ENCODE assay signal across 22 cellular contexts in the genomic region with DNA sequence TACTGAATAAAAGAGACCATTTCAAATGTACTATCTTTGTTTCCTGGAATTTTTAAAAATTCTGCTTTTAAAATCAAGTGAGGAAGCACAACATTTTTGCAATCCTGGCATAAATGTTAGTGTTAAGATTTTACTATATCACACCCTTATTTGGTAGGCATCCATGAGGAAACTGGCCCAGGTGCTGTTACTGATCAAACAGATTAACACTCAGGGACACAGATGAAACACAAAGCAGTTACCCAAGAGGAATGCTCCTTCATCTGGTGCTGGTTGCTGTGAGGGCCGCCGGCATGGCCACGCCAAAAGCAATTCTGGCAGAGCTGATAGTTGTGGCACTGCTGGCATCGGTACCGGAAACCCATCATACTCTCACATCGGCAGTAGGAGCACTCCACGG.
"Had no signal": no experiment of that assay in that cellular context is flagged by ENCODE, and none has a peak within 500 bp of the region (broad histone marks: within the 10 kb centered on the region; RNA-seq: fewer than 3 reads in every experiment).

No MANE protein-coding gene starts in this region.

- H3K27me3 ChIP-seq: foreskin keratinocyte, stomach, transverse colon, vagina had no signal

- H3K36me3 ChIP-seq: transverse colon, vagina had no signal

- ATAC-seq: activated T-cell treated with anti-CD3 and anti-CD28 coated beads, Interleukin-2, amount 50 U/mL, for 4 hours; natural killer cell treated with Interleukin-12 subunit alpha and Interleukin-12 subunit beta and Interleukin-15 and Interleukin-18, amount 100 ng/mL, for 72 hours; sciatic nerve; stimulated activated memory B cell treated with anti-CD40 and anti-IgM and Interleukin-4, amounts not matched to agents 10 μg/mL and 1 μg/mL and 100 μg/mL, for 72 hours had no signal

- H3K4me3 ChIP-seq: left ventricle myocardium inferior, stomach, transverse colon, vagina had no signal

- H3K27ac ChIP-seq: foreskin keratinocyte, left ventricle myocardium inferior, stomach, transverse colon, vagina had no signal

- DNase-seq: activated CD4-positive, alpha-beta T cell treated with anti-CD3 and anti-CD28 coated beads for 4 hours; activated CD4-positive, alpha-beta T cell treated with anti-CD3 and anti-CD28 coated beads, Interleukin-2, amount 50 U/mL, for 48 hours; activated CD4-positive, CD25-positive, alpha-beta regulatory T cell; activated CD8-positive, alpha-beta memory T cell treated with anti-CD3 and anti-CD28 coated beads, Interleukin-2, amount 50 U/mL, for 48 hours; activated effector memory CD4-positive, alpha-beta T cell treated with anti-CD3 and anti-CD28 coated beads, Interleukin-2, amount 50 U/mL, for 16 hours; activated naive CD4-positive, alpha-beta T cell treated with anti-CD3 and anti-CD28 coated beads, Interleukin-2, amount 50 U/mL, for 16 hours; activated T-cell treated with anti-CD3 and anti-CD28 coated beads, Interleukin-2, amount 50 U/mL, for 4 hours; aorta; effector CD4-positive, alpha-beta T cell; left ventricle myocardium inferior; midbrain; nucleus accumbens; small intestine; stimulated activated CD4-positive, alpha-beta T cell treated with anti-CD3 and anti-CD28 coated beads, Interleukin-2, amount 100 ng/mL, for 24 hours; stomach; T1000; transverse colon had no signal

- H3K4me1 ChIP-seq: left ventricle myocardium inferior, stomach, transverse colon, vagina had no signal

- H3K9me3 ChIP-seq: left ventricle myocardium inferior, stomach, transverse colon, vagina had no signal
